8 cellular contexts compared by ENCODE assay signal in genomic region chr16:68234188-68235104, GRCh38. TPM values are rescaled to one million over a fixed set of nuclear protein-coding genes. Genes with fewer than 3 reads are reported as not detected.
DNase-seq lines count a peak whose midpoint lies in the region; ATAC-seq and TF ChIP-seq lines count a peak whose summit lies in the region.

No MANE protein-coding gene starts in this region.

- H3K9me3 ChIP-seq in Peyer's patch (no peaks in the 10 kb centered on the region), MG63 (no peaks in the 10 kb centered on the region)

- H3K4me3 Mint-ChIP-seq in stimulated activated naive B cell treated with anti-CD40 and anti-IgM and Interleukin-4, amounts not matched to agents 10 μg/mL and 1 μg/mL and 100 μg/mL, for 72 hours = peak overlapping the region; percentile 49 to 59
- H3K4me3 Mint-ChIP-seq in activated T-cell treated with anti-CD3 and anti-CD28 coated beads, Interleukin-2, amount 50 U/mL, for 24 hours = no peak overlapping the region

- peaks cover 0 to 31% (median 0%) of the 10 kb centered on the region in 3 donors for H3K36me3 ChIP-seq in Peyer's patch
- H3K36me3 ChIP-seq in MG63 = no peaks in the 10 kb centered on the region

- H3K4me3 ChIP-seq in Peyer's patch (peak overlapping the region in 3 of 4 donors; percentile 50 to 57 (median 55)), MG63 (no peak overlapping the region)

- peaks cover 26 to 46% of the 10 kb centered on the region in 2 donors for H3K4me1 Mint-ChIP-seq in stimulated activated naive B cell treated with anti-CD40 and anti-IgM and Interleukin-4, amounts not matched to agents 10 μg/mL and 1 μg/mL and 100 μg/mL, for 72 hours
- peaks cover 37% of the 10 kb centered on the region for H3K4me1 Mint-ChIP-seq in activated T-cell treated with anti-CD3 and anti-CD28 coated beads, Interleukin-2, amount 50 U/mL, for 24 hours (ENCODE audit: low read depth)

- no peaks in the 10 kb centered on the region for H3K9me3 Mint-ChIP-seq in stimulated activated naive B cell treated with anti-CD40 and anti-IgM and Interleukin-4, amounts not matched to agents 10 μg/mL and 1 μg/mL and 100 μg/mL, for 72 hours
- no peaks in the 10 kb centered on the region for H3K9me3 Mint-ChIP-seq in activated T-cell treated with anti-CD3 and anti-CD28 coated beads, Interleukin-2, amount 50 U/mL, for 24 hours

- peaks cover 0 to 17% of the 10 kb centered on the region in 2 donors for H3K36me3 Mint-ChIP-seq in stimulated activated naive B cell treated with anti-CD40 and anti-IgM and Interleukin-4, amounts not matched to agents 10 μg/mL and 1 μg/mL and 100 μg/mL, for 72 hours
- peaks cover 20% of the 10 kb centered on the region for H3K36me3 Mint-ChIP-seq in activated T-cell treated with anti-CD3 and anti-CD28 coated beads, Interleukin-2, amount 50 U/mL, for 24 hours (ENCODE audit: low read depth)

- H3K4me1 ChIP-seq in Peyer's patch = peaks cover 0 to 38% (median 17%) of the 10 kb centered on the region in 4 donors

- TF ChIP-seq CTCF in Peyer's patch (IDR thresholded peaks at IDR 0.05) = no peak

- peak overlapping the region; percentile 72 for H3K27ac Mint-ChIP-seq in stimulated activated naive B cell treated with anti-CD40 and anti-IgM and Interleukin-4, amounts not matched to agents 10 μg/mL and 1 μg/mL and 100 μg/mL, for 72 hours
- H3K27ac Mint-ChIP-seq in activated T-cell treated with anti-CD3 and anti-CD28 coated beads, Interleukin-2, amount 50 U/mL, for 24 hours = no peak overlapping the region

- H3K27me3 Mint-ChIP-seq in stimulated activated naive B cell treated with anti-CD40 and anti-IgM and Interleukin-4, amounts not matched to agents 10 μg/mL and 1 μg/mL and 100 μg/mL, for 72 hours = no peaks in the 10 kb centered on the region
- H3K27me3 Mint-ChIP-seq in activated T-cell treated with anti-CD3 and anti-CD28 coated beads, Interleukin-2, amount 50 U/mL, for 24 hours = no peaks in the 10 kb centered on the region

- TF ChIP-seq POLR2A in Peyer's patch (IDR thresholded peaks at IDR 0.05) = peak in 1 of 2 donors; percentile 30

- no peak for ATAC-seq in stimulated activated naive B cell treated with anti-CD40 and anti-IgM and Interleukin-4, amounts not matched to agents 10 μg/mL and 1 μg/mL and 100 μg/mL, for 72 hours (replicated peaks)
- no peak for ATAC-seq in HG02938 (IDR thresholded peaks at IDR 0.05; ENCODE audit: unreplicated experiment)

- H3K27ac ChIP-seq in Peyer's patch = peak overlapping the region; percentile 18 to 92 (median 90)

- DNase-seq in NCI-H2107 treated with DMSO at 0.1 percent for 48 hours (lab: John Stamatoyannopoulos, UW; ENCODE audit: unreplicated experiment) (peak; percentile 36), NCI-H2107 (lab: John Stamatoyannopoulos, UW) (no peak), Peyer's patch (peak in 2 of 3 donors; percentile 86 to 89), iPS-NIHi11 (ENCODE audit: low spot score) (peak; percentile 43), MG63 (no peak)
- DNase-seq in stimulated activated naive B cell treated with anti-CD40 and anti-IgM and Interleukin-4, amounts not matched to agents 10 μg/mL and 1 μg/mL and 100 μg/mL, for 72 hours = no peak
- DNase-seq in activated T-cell treated with anti-CD3 and anti-CD28 coated beads, Interleukin-2, amount 50 U/mL, for 24 hours = no peak

- H3K27me3 ChIP-seq in Peyer's patch (no peaks in the 10 kb centered on the region), MG63 (no peaks in the 10 kb centered on the region)

RNA-seq across cellular contexts. Expression of gene ESRP2, which starts 1.5 kb away (rescaled TPM):
- 10 to 100 TPM; 15.7 to 67.4 (median 40.9) TPM for total RNA-seq in Peyer's patch
- total RNA-seq in MG63 (2014; rRNA removed; shearing (Covaris generic); ENCODE audit: low replicate concordance) = 0.36 TPM in 1 of 2 replicates, not detected in the other

RNA-seq across cellular contexts. Expression of gene PLA2G15, which starts 10.7 kb away (rescaled TPM):
- total RNA-seq in Peyer's patch = 10 to 100 TPM in 3 of 4 donors, 1 to 10 TPM in 1; 8.3 to 27.5 (median 17.6) TPM
- total RNA-seq in MG63 (2014; rRNA removed; shearing (Covaris generic); ENCODE audit: low replicate concordance) = 10.4 and 13.7 TPM in 2 replicates

RNA-seq across cellular contexts. Expression of gene SLC7A6, which starts 29.9 kb away (rescaled TPM):
- total RNA-seq in Peyer's patch = 10 to 100 TPM; 19.9 to 83.3 (median 46.4) TPM
- total RNA-seq in MG63 (2014; rRNA removed; shearing (Covaris generic); ENCODE audit: low replicate concordance) = 3.9 and 6.5 TPM in 2 replicates

Comparison
In these comparisons a context has a peak if more than half of its experiments do, and no peak if none do; other contexts are left out.
1. DNase-seq: peak in NCI-H2107 treated with DMSO at 0.1 percent for 48 hours (single experiment), Peyer's patch (2 of 3) and iPS-NIHi11 (single experiment); none in NCI-H2107 (single experiment), stimulated activated naive B cell treated with anti-CD40 and anti-IgM and Interleukin-4, amounts not matched to agents 10 μg/mL and 1 μg/mL and 100 μg/mL, for 72 hours (single experiment), MG63 (single experiment) and activated T-cell treated with anti-CD3 and anti-CD28 coated beads, Interleukin-2, amount 50 U/mL, for 24 hours (single experiment).
2. RNA of gene ESRP2, which starts 1.5 kb away (total RNA-seq): 15.7 to 67.4 TPM in Peyer's patch; 0.36 TPM in MG63; every median in the first group is over 10 times any median in the second.